1 cellular context compared by ENCODE assay signal in the genomic region with DNA sequence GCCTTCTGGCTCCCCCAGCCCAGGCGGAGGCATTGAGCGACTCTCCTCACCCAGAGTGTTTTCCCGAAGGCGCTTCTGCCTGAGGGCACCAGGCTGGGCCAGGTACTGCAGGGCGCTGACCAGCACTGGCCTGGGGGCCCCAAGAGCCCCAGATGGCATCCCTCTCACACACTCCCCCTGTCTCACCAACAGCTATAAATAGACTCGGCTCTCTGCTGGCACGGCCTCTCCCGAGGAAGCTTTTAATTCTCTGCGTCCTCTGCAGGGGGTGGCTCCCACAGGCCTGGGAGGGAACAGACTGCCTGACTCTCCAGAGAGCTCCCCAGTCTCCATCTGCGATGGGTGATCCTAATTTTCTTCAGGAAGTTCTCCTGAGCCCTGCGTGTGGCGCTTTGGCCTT. TPM values are rescaled to one million over a fixed set of nuclear protein-coding genes. Genes with fewer than 3 reads are reported as not detected.
"Had no signal": no experiment of that assay in that cellular context is flagged by ENCODE, and none has a peak within 500 bp of the region (broad histone marks: within the 10 kb centered on the region; RNA-seq: fewer than 3 reads in every experiment).

No MANE protein-coding gene starts in this region.

RNA-seq across cellular contexts. Expression of gene TPPP, which starts 2.9 kb away (rescaled TPM):
- total RNA-seq: osteoblast had no signal
